ENCODE assay signal across 1 cellular context in the genomic region with DNA sequence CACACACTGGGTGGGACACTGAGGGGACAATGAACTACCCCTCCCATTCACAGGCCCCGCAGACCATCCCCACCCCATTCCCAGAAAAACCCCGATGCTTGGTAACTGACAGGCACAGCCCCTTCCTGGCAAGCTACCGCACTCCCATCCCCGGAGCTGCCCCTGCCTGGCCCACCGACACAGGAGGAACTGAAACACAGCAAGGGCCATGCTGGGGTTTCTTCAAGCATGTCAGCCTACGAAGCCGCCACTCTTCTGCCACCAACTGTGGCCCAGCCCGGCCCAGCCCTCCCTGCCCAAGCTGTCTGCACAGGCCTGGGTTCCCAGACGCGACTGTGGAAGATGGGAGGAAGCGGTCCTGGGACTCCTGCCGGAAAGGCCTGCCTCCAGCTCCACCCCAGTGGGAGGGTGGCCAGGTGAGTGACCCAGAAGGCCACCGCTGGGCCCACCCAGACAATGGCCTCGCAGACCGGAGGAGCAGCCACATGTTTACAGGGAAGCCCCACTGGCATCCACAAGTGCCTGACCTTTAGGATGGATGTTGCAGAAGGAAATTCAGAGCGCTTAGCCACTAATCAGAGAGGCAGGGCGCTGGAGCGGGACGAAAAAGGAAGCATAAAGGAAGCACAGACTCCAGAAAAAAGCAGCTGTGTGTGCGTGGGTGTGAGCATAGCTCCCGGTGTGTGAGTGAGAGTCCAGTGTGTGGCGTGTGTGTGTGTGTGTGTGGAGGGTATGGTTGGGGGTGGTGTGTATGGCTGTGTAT.
TF ChIP-seq lines count a peak whose summit lies in the region.

No MANE protein-coding gene starts in this region.

TF ChIP-seq in GM23338, 12 proteins besides CTCF, POLR2A, EP300 and RAD21 (continued from another document):
- TF ChIP-seq EZH2phosphoT487 (IDR thresholded peaks at IDR 0.05; ENCODE audit: unreplicated experiment) = no peak
- no peak for TF ChIP-seq POLR2AphosphoS5 (IDR thresholded peaks at IDR 0.05; ENCODE audit: low read depth)
- TF ChIP-seq NANOG (IDR thresholded peaks at IDR 0.05; ENCODE audit: borderline replicate concordance) = no peak
